In the genomic region with DNA sequence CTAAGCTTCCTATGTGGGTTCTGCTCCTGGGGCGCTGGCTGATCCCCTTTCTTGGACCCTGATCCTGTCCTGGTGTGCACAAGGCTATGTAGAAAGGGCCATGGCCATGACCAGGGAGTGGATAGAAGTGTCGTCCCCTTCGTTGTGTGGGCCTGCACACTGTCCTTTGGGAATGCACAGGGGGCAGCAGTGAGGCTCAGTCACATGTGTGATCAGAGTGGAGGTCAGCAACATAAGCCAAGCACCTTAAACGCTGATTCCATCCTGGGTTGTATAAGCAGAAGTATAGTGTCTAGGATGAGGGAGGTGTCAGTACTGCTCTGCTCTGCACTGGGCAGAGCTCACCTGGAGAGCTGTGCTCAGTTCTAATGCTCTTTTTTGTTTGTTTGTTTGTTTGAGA, we compare ENCODE assay signal across 17 cellular contexts. TPM values are rescaled to one million over a fixed set of nuclear protein-coding genes. Genes with fewer than 3 reads are reported as not detected.
"Had no signal": no experiment of that assay in that cellular context is flagged by ENCODE, and none has a peak within 500 bp of the region (broad histone marks: within the 10 kb centered on the region; RNA-seq: fewer than 3 reads in every experiment).

No MANE protein-coding gene starts in this region.

- H3K9me3 ChIP-seq: mucosa of descending colon, thyroid gland, vagina had no signal

- H3K9me3 Mint-ChIP-seq: activated naive CD4-positive, alpha-beta T cell treated with anti-CD3 and anti-CD28 coated beads for 36 hours; activated naive CD8-positive, alpha-beta T cell treated with anti-CD3 and anti-CD28 coated beads, Interleukin-2, amount 50 U/mL, for 24 hours; activated T-helper 17 cell treated with anti-CD3 and anti-CD28 coated beads, Interleukin-2, amount 50 U/mL, for 72 hours; memory B cell; naive thymus-derived CD8-positive, alpha-beta T cell; stimulated activated memory B cell treated with anti-CD40 and anti-IgM and Interleukin-4, amounts not matched to agents 10 μg/mL and 1 μg/mL and 100 μg/mL, for 72 hours had no signal

- DNase-seq: activated CD4-positive, alpha-beta T cell treated with anti-CD3 and anti-CD28 coated beads, Interleukin-2, amount 50 U/mL, for 48 hours; activated naive CD4-positive, alpha-beta T cell treated with anti-CD3 and anti-CD28 coated beads for 36 hours; activated naive CD8-positive, alpha-beta T cell treated with anti-CD3 and anti-CD28 coated beads, Interleukin-2, amount 50 U/mL, for 24 hours; aorta; hippocampal formation; left ventricle myocardium superior; mucosa of descending colon; naive thymus-derived CD8-positive, alpha-beta T cell; retina; thyroid gland had no signal

- H3K4me3 ChIP-seq: mucosa of descending colon, thyroid gland, vagina had no signal

- H3K36me3 ChIP-seq: thyroid gland, vagina had no signal

- H3K4me1 Mint-ChIP-seq: activated naive CD8-positive, alpha-beta T cell treated with anti-CD3 and anti-CD28 coated beads, Interleukin-2, amount 50 U/mL, for 24 hours; activated T-helper 17 cell treated with anti-CD3 and anti-CD28 coated beads, Interleukin-2, amount 50 U/mL, for 72 hours; memory B cell; naive thymus-derived CD8-positive, alpha-beta T cell had no signal

- H3K4me3 Mint-ChIP-seq: activated naive CD4-positive, alpha-beta T cell treated with anti-CD3 and anti-CD28 coated beads for 36 hours; activated naive CD8-positive, alpha-beta T cell treated with anti-CD3 and anti-CD28 coated beads, Interleukin-2, amount 50 U/mL, for 24 hours; activated T-helper 17 cell treated with anti-CD3 and anti-CD28 coated beads, Interleukin-2, amount 50 U/mL, for 72 hours; memory B cell; naive thymus-derived CD8-positive, alpha-beta T cell; stimulated activated memory B cell treated with anti-CD40 and anti-IgM and Interleukin-4, amounts not matched to agents 10 μg/mL and 1 μg/mL and 100 μg/mL, for 72 hours had no signal

- H3K27ac Mint-ChIP-seq: activated naive CD4-positive, alpha-beta T cell treated with anti-CD3 and anti-CD28 coated beads for 36 hours; activated naive CD8-positive, alpha-beta T cell treated with anti-CD3 and anti-CD28 coated beads, Interleukin-2, amount 50 U/mL, for 24 hours; activated T-helper 17 cell treated with anti-CD3 and anti-CD28 coated beads, Interleukin-2, amount 50 U/mL, for 72 hours; memory B cell; naive thymus-derived CD8-positive, alpha-beta T cell; stimulated activated memory B cell treated with anti-CD40 and anti-IgM and Interleukin-4, amounts not matched to agents 10 μg/mL and 1 μg/mL and 100 μg/mL, for 72 hours had no signal

- H3K27me3 Mint-ChIP-seq: activated naive CD8-positive, alpha-beta T cell treated with anti-CD3 and anti-CD28 coated beads, Interleukin-2, amount 50 U/mL, for 24 hours had no signal

- H3K36me3 Mint-ChIP-seq: naive thymus-derived CD8-positive, alpha-beta T cell; stimulated activated memory B cell treated with anti-CD40 and anti-IgM and Interleukin-4, amounts not matched to agents 10 μg/mL and 1 μg/mL and 100 μg/mL, for 72 hours had no signal

- H3K27ac ChIP-seq: thyroid gland, vagina had no signal

- H3K4me1 ChIP-seq: vagina had no signal

- H3K27me3 ChIP-seq: thyroid gland, vagina had no signal

- ATAC-seq: activated naive CD8-positive, alpha-beta T cell treated with anti-CD3 and anti-CD28 coated beads, Interleukin-2, amount 50 U/mL, for 24 hours; activated T-helper 17 cell treated with anti-CD3 and anti-CD28 coated beads, Interleukin-2, amount 50 U/mL, for 72 hours; esophagus mucosa; left ventricle myocardium superior; mucosa of descending colon; naive thymus-derived CD8-positive, alpha-beta T cell; stimulated activated memory B cell treated with anti-CD40 and anti-IgM and Interleukin-4, amounts not matched to agents 10 μg/mL and 1 μg/mL and 100 μg/mL, for 72 hours had no signal

RNA-seq across cellular contexts. Expression of a gene that starts 48.4 kb away (rescaled TPM):
- total RNA-seq: activated naive CD4-positive, alpha-beta T cell treated with anti-CD3 and anti-CD28 coated beads for 36 hours; dermis microvascular lymphatic vessel endothelial cell; kidney epithelial cell; thyroid gland had no signal
- polyA plus RNA-seq: naive thymus-derived CD8-positive, alpha-beta T cell had no signal
